34 cellular contexts compared by ENCODE assay signal in the genomic region with DNA sequence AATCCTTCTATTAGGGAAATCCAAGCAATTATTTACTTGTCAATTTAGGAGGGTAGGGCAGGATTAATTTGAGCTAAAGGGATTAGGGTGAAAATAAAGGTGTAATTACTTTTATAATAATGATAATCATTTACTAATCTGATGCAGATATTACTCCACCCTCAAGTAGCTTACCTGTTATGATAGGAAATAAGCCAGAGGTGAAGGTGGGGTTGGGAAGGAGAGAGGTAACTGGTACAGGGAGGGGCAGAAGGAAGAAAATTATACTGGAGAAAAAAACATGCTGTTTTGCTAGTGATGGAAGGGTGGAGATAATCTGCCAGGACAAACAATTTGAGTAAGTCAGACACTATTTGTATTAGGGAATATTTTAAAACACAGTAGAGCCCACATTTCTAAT.
"Had no signal": no experiment of that assay in that cellular context is flagged by ENCODE, and none has a peak within 500 bp of the region (broad histone marks: within the 10 kb centered on the region; RNA-seq: fewer than 3 reads in every experiment).

No MANE protein-coding gene starts in this region.

- DNase-seq: Karpas-422, Kasumi-1, MG63, MM.1S, MV-4-11, NCI-H1048, NCI-H1092, NCI-H1092 treated with DMSO at 0.1 percent for 48 hours, NCI-H1105, NCI-H1105 treated with DMSO at 0.1 percent for 48 hours, NCI-H1417, NCI-H1417 treated with DMSO at 0.1 percent for 48 hours, NCI-H1436, NCI-H1436 treated with DMSO at 0.1 percent for 48 hours, NCI-H146, NCI-H1694, NCI-H1694 treated with DMSO at 0.1 percent for 48 hours, NCI-H187, NCI-H187 treated with DMSO at 0.1 percent for 48 hours, NCI-H1930, NCI-H2029, NCI-H2029 treated with DMSO at 0.1 percent for 48 hours, NCI-H2081, NCI-H2081 treated with DMSO at 0.1 percent for 48 hours, NCI-H2107, NCI-H2171, NCI-H2171 treated with DMSO at 0.1 percent for 48 hours, NCI-H2227 treated with DMSO at 0.1 percent for 48 hours, NCI-H226, NCI-H345, NCI-H446, NCI-H446 treated with DMSO at 0.1 percent for 48 hours, NCI-H510A, NCI-H510A treated with DMSO at 0.1 percent for 48 hours had no signal

- H3K36me3 ChIP-seq: MG63 had no signal

- H3K4me3 ChIP-seq: MG63 had no signal

- H3K27me3 ChIP-seq: MG63 had no signal
